ENCODE assay signal across 13 cellular contexts in genomic region chr5:143130891-143131290, GRCh38.
DNase-seq lines count a peak whose midpoint lies in the region; ATAC-seq and TF ChIP-seq lines count a peak whose summit lies in the region.
"Had no signal": no experiment of that assay in that cellular context is flagged by ENCODE, and none has a peak within 500 bp of the region (broad histone marks: within the 10 kb centered on the region; RNA-seq: fewer than 3 reads in every experiment).

No MANE protein-coding gene starts in this region.

- H3K36me3 ChIP-seq in A673 (ENCODE audit: insufficient read depth, low read length, poor library complexity, severe bottlenecking) (no peaks in the 10 kb centered on the region), Karpas-422 (ENCODE audit: insufficient read depth, low read length) (peaks cover 42% of the 10 kb centered on the region)
- H3K36me3 ChIP-seq: HAP-1 had no signal

- H3K79me2 ChIP-seq in Karpas-422 (ENCODE audit: low read length), result peaks cover 70% of the 10 kb centered on the region

- H3K27me3 ChIP-seq in A673 (replicated peaks; ENCODE audit: insufficient read depth, low read depth, low read length, poor library complexity) (no peaks in the 10 kb centered on the region), Karpas-422 (ENCODE audit: low read length) (no peaks in the 10 kb centered on the region)

- TF ChIP-seq CTCF in A673 (conservative IDR thresholded peaks at IDR 0.05; ENCODE audit: low read depth, low read length), result no peak
- no peak for TF ChIP-seq CTCF in nephron (IDR thresholded peaks at IDR 0.05; ENCODE audit: unreplicated experiment in 3 of 3)

- no peaks in the 10 kb centered on the region for H4K20me1 ChIP-seq in Karpas-422 (ENCODE audit: insufficient read depth, low read depth, low read length)

- intact Hi-C loops in A673 (cut with micrococcal nuclease; ENCODE audit: unreplicated experiment), result no loop called here

- peak overlapping the region; percentile 10 for H3K4me2 ChIP-seq in Karpas-422 (ENCODE audit: low read depth, low read length, poor library complexity, severe bottlenecking)

- H3K9me3 ChIP-seq in A673 (ENCODE audit: low read depth, low read length, poor library complexity, severe bottlenecking) (no peaks in the 10 kb centered on the region), Karpas-422 (ENCODE audit: low read length) (no peaks in the 10 kb centered on the region)
- H3K9me3 ChIP-seq: HAP-1 had no signal

- H3K4me3 Mint-ChIP-seq in nephron, result no peak overlapping the region
- no peak overlapping the region for H3K4me3 Mint-ChIP-seq in stimulated activated memory B cell treated with anti-CD40 and anti-IgM and Interleukin-4, amounts not matched to agents 10 μg/mL and 1 μg/mL and 100 μg/mL, for 72 hours
- H3K4me3 Mint-ChIP-seq: B cell; CD8-positive, alpha-beta memory T cell had no signal

- H3K27ac Mint-ChIP-seq in nephron, result peak overlapping the region; percentile 1 to 68 (median 57)
- no peak overlapping the region for H3K27ac Mint-ChIP-seq in stimulated activated memory B cell treated with anti-CD40 and anti-IgM and Interleukin-4, amounts not matched to agents 10 μg/mL and 1 μg/mL and 100 μg/mL, for 72 hours
- H3K27ac Mint-ChIP-seq: B cell had no signal

- no peak for ATAC-seq in stimulated activated memory B cell treated with anti-CD40 and anti-IgM and Interleukin-4, amounts not matched to agents 10 μg/mL and 1 μg/mL and 100 μg/mL, for 72 hours
- no peak for ATAC-seq in HG02798 (IDR thresholded peaks at IDR 0.05; ENCODE audit: poor library complexity, unreplicated experiment)

- H3K4me1 ChIP-seq in A673 (ENCODE audit: insufficient read depth, low read length, poor library complexity, severe bottlenecking) (peaks cover 64% of the 10 kb centered on the region), Karpas-422 (ENCODE audit: low read length) (peaks cover 91% of the 10 kb centered on the region)
- H3K4me1 ChIP-seq: HAP-1 had no signal

- POLR2A ChIA-PET in A673 (lab: Charles Lee; ENCODE audit: low non-redundant PET), result no interaction called here

- DNase-seq in A673 (ENCODE audit: low spot score), result peak; percentile 55
- DNase-seq in Karpas-422, result no peak
- DNase-seq in SK-MEL-5 (ENCODE audit: low read depth, low spot score), result peak; percentile 19
- DNase-seq in SK-N-DZ (ENCODE audit: low spot score), result no peak
- no peak for DNase-seq in NCI-H1105 (lab: John Stamatoyannopoulos, UW)
- DNase-seq: CD8-positive, alpha-beta memory T cell; DMS53 had no signal

- no peaks in the 10 kb centered on the region for H3K9me3 Mint-ChIP-seq in nephron
- H3K9me3 Mint-ChIP-seq in stimulated activated memory B cell treated with anti-CD40 and anti-IgM and Interleukin-4, amounts not matched to agents 10 μg/mL and 1 μg/mL and 100 μg/mL, for 72 hours, result no peaks in the 10 kb centered on the region
- H3K9me3 Mint-ChIP-seq: CD8-positive, alpha-beta memory T cell had no signal

- BruUV-seq in A673 (replicated peaks; lab: Mats Ljungman, UMichigan), result no TSS peak

- H3K27me3 Mint-ChIP-seq in nephron (ENCODE audit: low read depth), result no peaks in the 10 kb centered on the region
- H3K27me3 Mint-ChIP-seq in stimulated activated memory B cell treated with anti-CD40 and anti-IgM and Interleukin-4, amounts not matched to agents 10 μg/mL and 1 μg/mL and 100 μg/mL, for 72 hours, result no peaks in the 10 kb centered on the region
- H3K27me3 Mint-ChIP-seq: B cell; CD8-positive, alpha-beta memory T cell had no signal

- H3K27ac ChIP-seq in A673 (ENCODE audit: low read depth, low read length, poor library complexity, severe bottlenecking) (peak overlapping the region; percentile 55), Karpas-422 (ENCODE audit: low read length) (peak overlapping the region; percentile 98)
- H3K27ac ChIP-seq: HL-60 had no signal

- no peaks in the 10 kb centered on the region for H3K36me3 Mint-ChIP-seq in nephron (ENCODE audit: low read depth)
- H3K36me3 Mint-ChIP-seq in stimulated activated memory B cell treated with anti-CD40 and anti-IgM and Interleukin-4, amounts not matched to agents 10 μg/mL and 1 μg/mL and 100 μg/mL, for 72 hours, result peaks cover 6% of the 10 kb centered on the region

- no peaks in the 10 kb centered on the region for H3K9me2 ChIP-seq in Karpas-422 (replicated peaks; ENCODE audit: insufficient read depth, low read length)

- no peak overlapping the region for H3K4me3 ChIP-seq in A673 (ENCODE audit: low read depth, low read length, poor library complexity, severe bottlenecking)
- H3K4me3 ChIP-seq in Karpas-422 (ENCODE audit: low read length), result no peak overlapping the region
- H3K4me3 ChIP-seq: HAP-1 had no signal

- peaks cover 77% of the 10 kb centered on the region for H3K4me1 Mint-ChIP-seq in nephron
- H3K4me1 Mint-ChIP-seq in stimulated activated memory B cell treated with anti-CD40 and anti-IgM and Interleukin-4, amounts not matched to agents 10 μg/mL and 1 μg/mL and 100 μg/mL, for 72 hours, result peaks cover 6% of the 10 kb centered on the region

- H2AFZ ChIP-seq in Karpas-422 (ENCODE audit: low read length), result peak overlapping the region; percentile 29; the same call in 1 of the 2 replicates

- H3K9ac ChIP-seq in Karpas-422 (ENCODE audit: low read length), result peak overlapping the region; percentile 16

- in situ Hi-C loops in SK-MEL-5 (cut with HindIII; ENCODE audit: low pct_unique_long_range_greater_than_20kb, low sequenced_read_pairs), result no loop called here

- CTCF ChIA-PET in A673 (lab: Charles Lee), result no interaction called here

Comparison
In these comparisons a context has a peak if more than half of its experiments do, and no peak if none do; other contexts are left out.
1. DNase-seq: peak in A673 (single experiment) and SK-MEL-5 (single experiment); none in Karpas-422 (single experiment), SK-N-DZ (single experiment) and NCI-H1105 (single experiment).